In genomic region chr2:11154460-11155325, GRCh38 we compare ENCODE assay signal across 8 cellular contexts. TPM values are rescaled to one million over a fixed set of nuclear protein-coding genes. Genes with fewer than 3 reads are reported as not detected.
A peak's percentile ranks its signal among the peaks of the same experiment; 100 is the strongest.
DNase-seq lines count a peak whose midpoint lies in the region; ATAC-seq and TF ChIP-seq lines count a peak whose summit lies in the region.

No MANE protein-coding gene starts in this region.

- H3K4me3 ChIP-seq in SK-N-MC (peak overlapping the region; percentile 91), thoracic aorta (peak overlapping the region; percentile 84)

- no peaks in the 10 kb centered on the region for H3K36me3 ChIP-seq in SK-N-MC (ENCODE audit: insufficient read depth, low read length)
- no peaks in the 10 kb centered on the region for H3K36me3 ChIP-seq in thoracic aorta

- DNase-seq in NCI-H1048 (lab: John Stamatoyannopoulos, UW): peak; percentile 91
- no peak for DNase-seq in SK-N-MC (ENCODE audit: low read depth, low spot score)
- DNase-seq in glomerular visceral epithelial cell (ENCODE audit: extremely low spot score): peak; percentile 97
- peak; percentile 99 for DNase-seq in osteocyte (ENCODE audit: extremely low spot score, unreplicated experiment)
- peak; percentile 94 for DNase-seq in thoracic aorta (ENCODE audit: low spot score)

- ATAC-seq in HG02610 (IDR thresholded peaks at IDR 0.05; ENCODE audit: unreplicated experiment) (peak; percentile 75), thoracic aorta (ENCODE audit: insufficient number of reproducible peaks, low FRiP score, low read depth) (peak; percentile 89)

- no peaks in the 10 kb centered on the region for H3K36me3 Mint-ChIP-seq in activated naive CD4-positive, alpha-beta T cell treated with anti-CD3 and anti-CD28 coated beads, Interleukin-2, amount 50 U/mL, for 24 hours
- no peaks in the 10 kb centered on the region for H3K36me3 Mint-ChIP-seq in osteocyte (ENCODE audit: unreplicated experiment)

- TF ChIP-seq POLR2A in GM10847 (IDR thresholded peaks at IDR 0.05; ENCODE audit: extremely low read depth, insufficient read length): peak; percentile 60

- no peaks in the 10 kb centered on the region for H3K27me3 Mint-ChIP-seq in activated naive CD4-positive, alpha-beta T cell treated with anti-CD3 and anti-CD28 coated beads, Interleukin-2, amount 50 U/mL, for 24 hours
- H3K27me3 Mint-ChIP-seq in osteocyte (ENCODE audit: unreplicated experiment): no peaks in the 10 kb centered on the region

- peaks cover 6 to 28% of the 10 kb centered on the region in 2 donors for H3K4me1 ChIP-seq in thoracic aorta (ENCODE audit: control insufficient read depth in 1 of 2, low read depth in 2 of 2)

- H3K4me3 Mint-ChIP-seq in activated naive CD4-positive, alpha-beta T cell treated with anti-CD3 and anti-CD28 coated beads, Interleukin-2, amount 50 U/mL, for 24 hours: peak overlapping the region; percentile 84
- peak overlapping the region; percentile 71 for H3K4me3 Mint-ChIP-seq in osteocyte (ENCODE audit: unreplicated experiment)

- peak overlapping the region; percentile 41 for H3K27ac Mint-ChIP-seq in activated naive CD4-positive, alpha-beta T cell treated with anti-CD3 and anti-CD28 coated beads, Interleukin-2, amount 50 U/mL, for 24 hours
- peak overlapping the region; percentile 91 for H3K27ac Mint-ChIP-seq in osteocyte (ENCODE audit: unreplicated experiment)

- H3K9me3 ChIP-seq in SK-N-MC (ENCODE audit: low read depth, low read length) (no peaks in the 10 kb centered on the region), thoracic aorta (no peaks in the 10 kb centered on the region)

- TF ChIP-seq CTCF in osteocyte (IDR thresholded peaks at IDR 0.05) (no peak), thoracic aorta (IDR thresholded peaks at IDR 0.05) (no peak)

- H3K27ac ChIP-seq in SK-N-MC (peak overlapping the region; percentile 57; the same call in 1 of the 2 replicates), thoracic aorta (peak overlapping the region; percentile 94 to 98)

- H3K9me3 Mint-ChIP-seq in activated naive CD4-positive, alpha-beta T cell treated with anti-CD3 and anti-CD28 coated beads, Interleukin-2, amount 50 U/mL, for 24 hours: no peaks in the 10 kb centered on the region
- no peaks in the 10 kb centered on the region for H3K9me3 Mint-ChIP-seq in osteocyte (ENCODE audit: unreplicated experiment)

- H3K4me1 Mint-ChIP-seq in activated naive CD4-positive, alpha-beta T cell treated with anti-CD3 and anti-CD28 coated beads, Interleukin-2, amount 50 U/mL, for 24 hours: peaks cover 13% of the 10 kb centered on the region
- peaks cover 17% of the 10 kb centered on the region for H3K4me1 Mint-ChIP-seq in osteocyte (ENCODE audit: unreplicated experiment)

- peak overlapping the region; percentile 76 for H3K9ac ChIP-seq in SK-N-MC (ENCODE audit: insufficient read length)

- H3K27me3 ChIP-seq in thoracic aorta (replicated peaks; ENCODE audit: insufficient read depth): no peaks in the 10 kb centered on the region

RNA-seq across cellular contexts. Expression of gene SLC66A3, which starts 0.6 kb away (rescaled TPM):
- 23.3 and 29.9 TPM in 2 replicates for total RNA-seq in osteocyte
- total RNA-seq in thoracic aorta: 100 to 1,000 TPM in 1 of 2 donors, 10 to 100 TPM in 1; 53.6 to 124 TPM
